In genomic region chr5:134554319-134555222, GRCh38 we compare ENCODE assay signal across 7 cellular contexts. TPM values are rescaled to one million over a fixed set of nuclear protein-coding genes. Genes with fewer than 3 reads are reported as not detected.
DNase-seq lines count a peak whose midpoint lies in the region; ATAC-seq and TF ChIP-seq lines count a peak whose summit lies in the region.

No MANE protein-coding gene starts in this region.

- peak overlapping the region; percentile 90 for H3K27ac Mint-ChIP-seq in T-helper 1 cell treated with Interleukin-12 subunit alpha and Interleukin-12 subunit beta and Interleukin-4 antibody, amounts not matched to agents 30 μg/mL and 1 μg/mL, for 36 hours
- peak overlapping the region; percentile 99 for H3K27ac Mint-ChIP-seq in stimulated activated naive CD8-positive, alpha-beta T cell treated with anti-CD3 and anti-CD28 coated beads, Interleukin-15, Interleukin-2, amounts not matched to agents 100 ng/mL and 50 ng/mL, for 24 hours

- peak; percentile 10 for TF ChIP-seq CTCF in cardiac fibroblast (IDR thresholded peaks at IDR 0.05; ENCODE audit: low read depth, low read length)
- TF ChIP-seq CTCF in lung (IDR thresholded peaks at IDR 0.05; ENCODE audit: control extremely low read depth, extremely low read depth) = no peak

- 34 to 46% methylated on average over 15 of the region's 15 CpGs for WGBS in lung, 2 donors

- H3K4me3 Mint-ChIP-seq in T-helper 1 cell treated with Interleukin-12 subunit alpha and Interleukin-12 subunit beta and Interleukin-4 antibody, amounts not matched to agents 30 μg/mL and 1 μg/mL, for 36 hours = peak overlapping the region; percentile 56
- peak overlapping the region; percentile 80 for H3K4me3 Mint-ChIP-seq in stimulated activated naive CD8-positive, alpha-beta T cell treated with anti-CD3 and anti-CD28 coated beads, Interleukin-15, Interleukin-2, amounts not matched to agents 100 ng/mL and 50 ng/mL, for 24 hours

- peak; percentile 19 for TF ChIP-seq POLR2A in GM18526 (IDR thresholded peaks at IDR 0.05; ENCODE audit: extremely low read depth, insufficient read length)

- H3K4me3 ChIP-seq in cardiac fibroblast (replicated peaks in 1 of 2; ENCODE audit: low read depth in 2 of 2, low read length in 2 of 2) (no peak overlapping the region), lung (no peak overlapping the region)

- no peaks in the 10 kb centered on the region for H3K27me3 Mint-ChIP-seq in T-helper 1 cell treated with Interleukin-12 subunit alpha and Interleukin-12 subunit beta and Interleukin-4 antibody, amounts not matched to agents 30 μg/mL and 1 μg/mL, for 36 hours (ENCODE audit: low read depth)
- no peaks in the 10 kb centered on the region for H3K27me3 Mint-ChIP-seq in stimulated activated naive CD8-positive, alpha-beta T cell treated with anti-CD3 and anti-CD28 coated beads, Interleukin-15, Interleukin-2, amounts not matched to agents 100 ng/mL and 50 ng/mL, for 24 hours

- DNase-seq in cardiac fibroblast (ENCODE audit: low read depth in 2 of 2) (peak; percentile 87 to 95), lung (ENCODE audit: low spot score) (peak; percentile 36), NCI-H446 treated with DMSO at 0.1 percent for 48 hours (lab: John Stamatoyannopoulos, UW) (no peak)

- H3K9me3 ChIP-seq in lung (ENCODE audit: control insufficient read depth in 2 of 2, insufficient read depth in 1 of 2, low read length in 1 of 2) = no peaks in the 10 kb centered on the region

- no peaks in the 10 kb centered on the region for H3K27me3 ChIP-seq in lung (ENCODE audit: control insufficient read depth, insufficient read depth)

- H3K36me3 Mint-ChIP-seq in T-helper 1 cell treated with Interleukin-12 subunit alpha and Interleukin-12 subunit beta and Interleukin-4 antibody, amounts not matched to agents 30 μg/mL and 1 μg/mL, for 36 hours (ENCODE audit: low read depth) = peaks cover 38% of the 10 kb centered on the region
- H3K36me3 Mint-ChIP-seq in stimulated activated naive CD8-positive, alpha-beta T cell treated with anti-CD3 and anti-CD28 coated beads, Interleukin-15, Interleukin-2, amounts not matched to agents 100 ng/mL and 50 ng/mL, for 24 hours (ENCODE audit: low read depth) = peaks cover 46% of the 10 kb centered on the region

- peaks cover 10 to 40% of the 10 kb centered on the region in 2 donors for H3K4me1 ChIP-seq in lung (ENCODE audit: control insufficient read depth in 2 of 2, insufficient read depth in 2 of 2, low read length in 2 of 2)

- peak overlapping the region; percentile 78 to 82 for H3K27ac ChIP-seq in lung (ENCODE audit: low read depth in 1 of 2, low read length in 1 of 2)

- peaks cover 0 to 42% of the 10 kb centered on the region in 2 donors for H3K36me3 ChIP-seq in lung (ENCODE audit: control insufficient read depth in 2 of 2, insufficient read depth in 2 of 2, low read length in 2 of 2)

- no peaks in the 10 kb centered on the region for H3K9me3 Mint-ChIP-seq in T-helper 1 cell treated with Interleukin-12 subunit alpha and Interleukin-12 subunit beta and Interleukin-4 antibody, amounts not matched to agents 30 μg/mL and 1 μg/mL, for 36 hours
- no peaks in the 10 kb centered on the region for H3K9me3 Mint-ChIP-seq in stimulated activated naive CD8-positive, alpha-beta T cell treated with anti-CD3 and anti-CD28 coated beads, Interleukin-15, Interleukin-2, amounts not matched to agents 100 ng/mL and 50 ng/mL, for 24 hours

- peak; percentile 62 for ATAC-seq in HG02938 (IDR thresholded peaks at IDR 0.05; ENCODE audit: unreplicated experiment)
- peak; percentile 48 for ATAC-seq in lung (ENCODE audit: insufficient read depth, low FRiP score)

- H3K4me1 Mint-ChIP-seq in T-helper 1 cell treated with Interleukin-12 subunit alpha and Interleukin-12 subunit beta and Interleukin-4 antibody, amounts not matched to agents 30 μg/mL and 1 μg/mL, for 36 hours (ENCODE audit: low read depth) = peaks cover 28% of the 10 kb centered on the region
- peaks cover 64% of the 10 kb centered on the region for H3K4me1 Mint-ChIP-seq in stimulated activated naive CD8-positive, alpha-beta T cell treated with anti-CD3 and anti-CD28 coated beads, Interleukin-15, Interleukin-2, amounts not matched to agents 100 ng/mL and 50 ng/mL, for 24 hours (ENCODE audit: low read depth)

RNA-seq across cellular contexts. Expression of gene JADE2, which starts 29.1 kb away (rescaled TPM):
- 10 to 100 TPM; 24.4 to 53.5 TPM for total RNA-seq in lung
- polyA plus RNA-seq in lung = 10 to 100 TPM; 12.4 to 16.3 TPM
